1 cellular context compared by ENCODE assay signal in the genomic region with DNA sequence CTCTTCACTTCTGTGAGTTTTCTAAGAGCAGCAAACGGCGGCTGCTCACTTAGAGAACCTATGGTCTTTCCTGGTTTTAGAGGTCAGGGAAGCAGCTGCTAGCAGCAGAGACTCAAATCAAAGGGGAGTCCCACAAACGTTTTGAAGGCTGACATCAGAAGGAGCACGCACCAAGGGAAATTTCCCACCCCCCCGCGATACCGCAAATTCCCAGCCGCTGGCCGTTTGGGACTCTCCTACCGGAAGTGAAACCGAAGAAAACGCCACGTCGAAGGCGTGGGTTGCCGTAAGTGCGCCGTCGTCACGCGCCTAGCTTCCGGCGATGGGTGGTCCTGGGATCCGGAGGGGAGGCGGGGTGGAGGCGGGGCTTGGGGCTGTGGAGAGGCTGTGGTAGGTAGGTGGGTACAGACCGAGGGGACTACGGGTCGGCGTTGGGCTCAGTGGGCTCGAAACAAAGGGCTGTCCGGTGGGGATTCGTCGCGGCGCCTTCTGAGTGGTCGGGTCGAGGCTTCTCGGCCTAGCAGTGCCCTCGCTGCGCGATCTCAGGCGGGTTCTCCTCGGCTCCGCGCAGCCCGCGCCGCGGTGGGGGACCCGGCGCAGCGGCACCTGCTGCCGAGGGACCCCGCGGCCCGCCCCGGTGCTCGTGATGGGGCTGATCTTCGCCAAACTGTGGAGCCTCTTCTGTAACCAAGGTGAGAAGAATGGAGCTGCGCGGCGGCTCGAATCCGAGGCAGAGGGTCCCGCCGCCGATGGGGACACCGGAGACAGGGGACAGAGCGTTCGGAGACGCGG.
TF ChIP-seq lines count a peak whose summit lies in the region.

A gene with protein sequence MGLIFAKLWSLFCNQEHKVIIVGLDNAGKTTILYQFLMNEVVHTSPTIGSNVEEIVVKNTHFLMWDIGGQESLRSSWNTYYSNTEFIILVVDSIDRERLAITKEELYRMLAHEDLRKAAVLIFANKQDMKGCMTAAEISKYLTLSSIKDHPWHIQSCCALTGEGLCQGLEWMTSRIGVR (plus strand): TSS at position 440 of the 792 bp plus-strand sequence. CDS start 207 bp downstream, at position 647.

TF ChIP-seq in HepG2, 621 proteins besides CTCF, POLR2A, EP300 and RAD21 (continued from another document and continues in another):
- peak; percentile 86 for TF ChIP-seq GABPA (IDR thresholded peaks at IDR 0.05; ENCODE audit: low read depth, low read length)
- TF ChIP-seq GABPA (CRISPR knock-in tag; IDR thresholded peaks at IDR 0.05; ENCODE audit: low read depth): peak; percentile 96
- no peak for TF ChIP-seq ZNF264 (CRISPR knock-in tag; IDR thresholded peaks at IDR 0.05)
- 0 out of 2 replicates have a peak, but pooled peaks have one; percentile 70 for TF ChIP-seq GFI1 (CRISPR knock-in tag; IDR thresholded peaks at IDR 0.05; ENCODE audit: borderline replicate concordance)
- no peak for TF ChIP-seq SIN3B (IDR thresholded peaks at IDR 0.05; ENCODE audit: low read length)
- no peak for TF ChIP-seq ZNF569 (CRISPR knock-in tag; IDR thresholded peaks at IDR 0.05; ENCODE audit: borderline replicate concordance)
- no peak for TF ChIP-seq ZNF3 (CRISPR knock-in tag; IDR thresholded peaks at IDR 0.05)
- TF ChIP-seq DRAP1 (CRISPR knock-in tag; IDR thresholded peaks at IDR 0.05): peak; percentile 76
- TF ChIP-seq, protein P1, sequence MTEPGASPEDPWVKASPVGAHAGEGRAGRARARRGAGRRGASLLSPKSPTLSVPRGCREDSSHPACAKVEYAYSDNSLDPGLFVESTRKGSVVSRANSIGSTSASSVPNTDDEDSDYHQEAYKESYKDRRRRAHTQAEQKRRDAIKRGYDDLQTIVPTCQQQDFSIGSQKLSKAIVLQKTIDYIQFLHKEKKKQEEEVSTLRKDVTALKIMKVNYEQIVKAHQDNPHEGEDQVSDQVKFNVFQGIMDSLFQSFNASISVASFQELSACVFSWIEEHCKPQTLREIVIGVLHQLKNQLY (CRISPR knock-in tag; IDR thresholded peaks at IDR 0.05): peak; percentile 59
- peak; percentile 76 for TF ChIP-seq HNRNPK (IDR thresholded peaks at IDR 0.05; ENCODE audit: low read depth, low read length, poor library complexity, severe bottlenecking)
- peak; percentile 88 for TF ChIP-seq GATAD1 (CRISPR knock-in tag; IDR thresholded peaks at IDR 0.05)
- TF ChIP-seq BCL6 (CRISPR knock-in tag; IDR thresholded peaks at IDR 0.05): peak; percentile 57
- no peak for TF ChIP-seq XBP1 (CRISPR knock-in tag; IDR thresholded peaks at IDR 0.05)
- TF ChIP-seq YEATS4 (CRISPR knock-in tag; IDR thresholded peaks at IDR 0.05; ENCODE audit: borderline replicate concordance): peak; percentile 92
- peak; percentile 92; the same call in 1 of the 2 replicates for TF ChIP-seq YEATS2 (CRISPR knock-in tag; IDR thresholded peaks at IDR 0.05; ENCODE audit: borderline replicate concordance)
- TF ChIP-seq ZHX1 (CRISPR knock-in tag; IDR thresholded peaks at IDR 0.05; ENCODE audit: low read depth): peak; percentile 85; the same call in 1 of the 2 replicates
- TF ChIP-seq U2AF2 (IDR thresholded peaks at IDR 0.05; ENCODE audit: low read depth, low read length): no peak
- TF ChIP-seq ZFP91 (CRISPR knock-in tag; IDR thresholded peaks at IDR 0.05; ENCODE audit: borderline replicate concordance): peak; percentile 54
- TF ChIP-seq CC2D1A (CRISPR knock-in tag; IDR thresholded peaks at IDR 0.05): no peak
- TF ChIP-seq ZNF678 (CRISPR knock-in tag; IDR thresholded peaks at IDR 0.05): no peak
- TF ChIP-seq RBM39 (IDR thresholded peaks at IDR 0.05; ENCODE audit: low read depth, low read length, poor library complexity, severe bottlenecking): peak; percentile 58
- TF ChIP-seq MATR3 (CRISPR knock-in tag; IDR thresholded peaks at IDR 0.05): no peak
- peak; percentile 34; the same call in 1 of the 2 replicates for TF ChIP-seq BRCA1 (CRISPR knock-in tag; IDR thresholded peaks at IDR 0.05)
- peak; percentile 55; the same call in 1 of the 2 replicates for TF ChIP-seq ZNF777 (CRISPR knock-in tag; IDR thresholded peaks at IDR 0.05)
- TF ChIP-seq ZNF737 (CRISPR knock-in tag; IDR thresholded peaks at IDR 0.05; ENCODE audit: borderline replicate concordance): no peak
- peak; percentile 43 for TF ChIP-seq XRCC5 (optimal IDR thresholded peaks at IDR 0.05; ENCODE audit: low read length)
- TF ChIP-seq MAF1 (CRISPR knock-in tag; IDR thresholded peaks at IDR 0.05; ENCODE audit: borderline replicate concordance): peak; percentile 48; the same call in 1 of the 2 replicates
- TF ChIP-seq ZSCAN30 (CRISPR knock-in tag; IDR thresholded peaks at IDR 0.05): 0 out of 2 replicates have a peak, but pooled peaks have one; percentile 46
- TF ChIP-seq REST (IDR thresholded peaks at IDR 0.05; ENCODE audit: borderline replicate concordance in 1 of 2, low read depth in 1 of 2, low read length in 2 of 2): peak in 1 of 2 experiments; percentile 33; a peak in 2 of 4 replicates
- TF ChIP-seq, protein P2, sequence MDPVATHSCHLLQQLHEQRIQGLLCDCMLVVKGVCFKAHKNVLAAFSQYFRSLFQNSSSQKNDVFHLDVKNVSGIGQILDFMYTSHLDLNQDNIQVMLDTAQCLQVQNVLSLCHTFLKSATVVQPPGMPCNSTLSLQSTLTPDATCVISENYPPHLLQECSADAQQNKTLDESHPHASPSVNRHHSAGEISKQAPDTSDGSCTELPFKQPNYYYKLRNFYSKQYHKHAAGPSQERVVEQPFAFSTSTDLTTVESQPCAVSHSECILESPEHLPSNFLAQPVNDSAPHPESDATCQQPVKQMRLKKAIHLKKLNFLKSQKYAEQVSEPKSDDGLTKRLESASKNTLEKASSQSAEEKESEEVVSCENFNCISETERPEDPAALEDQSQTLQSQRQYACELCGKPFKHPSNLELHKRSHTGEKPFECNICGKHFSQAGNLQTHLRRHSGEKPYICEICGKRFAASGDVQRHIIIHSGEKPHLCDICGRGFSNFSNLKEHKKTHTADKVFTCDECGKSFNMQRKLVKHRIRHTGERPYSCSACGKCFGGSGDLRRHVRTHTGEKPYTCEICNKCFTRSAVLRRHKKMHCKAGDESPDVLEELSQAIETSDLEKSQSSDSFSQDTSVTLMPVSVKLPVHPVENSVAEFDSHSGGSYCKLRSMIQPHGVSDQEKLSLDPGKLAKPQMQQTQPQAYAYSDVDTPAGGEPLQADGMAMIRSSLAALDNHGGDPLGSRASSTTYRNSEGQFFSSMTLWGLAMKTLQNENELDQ (CRISPR knock-in tag; IDR thresholded peaks at IDR 0.05; ENCODE audit: borderline replicate concordance): no peak
- TF ChIP-seq, protein P3, sequence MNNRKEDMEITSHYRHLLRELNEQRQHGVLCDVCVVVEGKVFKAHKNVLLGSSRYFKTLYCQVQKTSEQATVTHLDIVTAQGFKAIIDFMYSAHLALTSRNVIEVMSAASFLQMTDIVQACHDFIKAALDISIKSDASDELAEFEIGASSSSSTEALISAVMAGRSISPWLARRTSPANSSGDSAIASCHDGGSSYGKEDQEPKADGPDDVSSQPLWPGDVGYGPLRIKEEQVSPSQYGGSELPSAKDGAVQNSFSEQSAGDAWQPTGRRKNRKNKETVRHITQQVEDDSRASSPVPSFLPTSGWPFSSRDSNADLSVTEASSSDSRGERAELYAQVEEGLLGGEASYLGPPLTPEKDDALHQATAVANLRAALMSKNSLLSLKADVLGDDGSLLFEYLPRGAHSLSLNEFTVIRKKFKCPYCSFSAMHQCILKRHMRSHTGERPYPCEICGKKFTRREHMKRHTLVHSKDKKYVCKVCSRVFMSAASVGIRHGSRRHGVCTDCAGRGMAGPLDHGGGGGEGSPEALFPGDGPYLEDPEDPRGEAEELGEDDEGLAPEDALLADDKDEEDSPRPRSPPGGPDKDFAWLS (CRISPR knock-in tag; IDR thresholded peaks at IDR 0.05; ENCODE audit: borderline replicate concordance): no peak
- TF ChIP-seq, protein P4, sequence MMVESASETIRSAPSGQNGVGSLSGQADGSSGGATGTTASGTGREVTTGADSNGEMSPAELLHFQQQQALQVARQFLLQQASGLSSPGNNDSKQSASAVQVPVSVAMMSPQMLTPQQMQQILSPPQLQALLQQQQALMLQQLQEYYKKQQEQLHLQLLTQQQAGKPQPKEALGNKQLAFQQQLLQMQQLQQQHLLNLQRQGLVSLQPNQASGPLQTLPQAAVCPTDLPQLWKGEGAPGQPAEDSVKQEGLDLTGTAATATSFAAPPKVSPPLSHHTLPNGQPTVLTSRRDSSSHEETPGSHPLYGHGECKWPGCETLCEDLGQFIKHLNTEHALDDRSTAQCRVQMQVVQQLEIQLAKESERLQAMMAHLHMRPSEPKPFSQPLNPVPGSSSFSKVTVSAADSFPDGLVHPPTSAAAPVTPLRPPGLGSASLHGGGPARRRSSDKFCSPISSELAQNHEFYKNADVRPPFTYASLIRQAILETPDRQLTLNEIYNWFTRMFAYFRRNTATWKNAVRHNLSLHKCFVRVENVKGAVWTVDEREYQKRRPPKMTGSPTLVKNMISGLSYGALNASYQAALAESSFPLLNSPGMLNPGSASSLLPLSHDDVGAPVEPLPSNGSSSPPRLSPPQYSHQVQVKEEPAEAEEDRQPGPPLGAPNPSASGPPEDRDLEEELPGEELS (CRISPR knock-in tag; IDR thresholded peaks at IDR 0.05): peak; percentile 38; the same call in 1 of the 2 replicates
- TF ChIP-seq IRX3 (CRISPR knock-in tag; IDR thresholded peaks at IDR 0.05; ENCODE audit: borderline replicate concordance, low read depth): 0 out of 2 replicates have a peak, but pooled peaks have one; percentile 21
- TF ChIP-seq HNRNPUL1 (IDR thresholded peaks at IDR 0.05; ENCODE audit: low read depth, low read length): no peak
- no peak for TF ChIP-seq NR3C1 (CRISPR knock-in tag; IDR thresholded peaks at IDR 0.05)
- TF ChIP-seq, protein P5, sequence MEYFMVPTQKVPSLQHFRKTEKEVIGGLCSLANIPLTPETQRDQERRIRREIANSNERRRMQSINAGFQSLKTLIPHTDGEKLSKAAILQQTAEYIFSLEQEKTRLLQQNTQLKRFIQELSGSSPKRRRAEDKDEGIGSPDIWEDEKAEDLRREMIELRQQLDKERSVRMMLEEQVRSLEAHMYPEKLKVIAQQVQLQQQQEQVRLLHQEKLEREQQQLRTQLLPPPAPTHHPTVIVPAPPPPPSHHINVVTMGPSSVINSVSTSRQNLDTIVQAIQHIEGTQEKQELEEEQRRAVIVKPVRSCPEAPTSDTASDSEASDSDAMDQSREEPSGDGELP (IDR thresholded peaks at IDR 0.05; ENCODE audit: borderline replicate concordance, low read depth): 0 out of 2 replicates have a peak, but pooled peaks have one; percentile 72
- TF ChIP-seq ZNF775 (CRISPR knock-in tag; IDR thresholded peaks at IDR 0.05; ENCODE audit: borderline replicate concordance): no peak
- TF ChIP-seq ZNF780A (CRISPR knock-in tag; IDR thresholded peaks at IDR 0.05): 0 out of 2 replicates have a peak, but pooled peaks have one; percentile 29
